In genomic region chr4:99587803-99588202, GRCh38 we compare ENCODE assay signal across 28 cellular contexts. TPM values are rescaled to one million over a fixed set of nuclear protein-coding genes. Genes with fewer than 3 reads are reported as not detected.
A peak's percentile ranks its signal among the peaks of the same experiment; 100 is the strongest.
DNase-seq lines count a peak whose midpoint lies in the region; ATAC-seq and TF ChIP-seq lines count a peak whose summit lies in the region.
"Had no signal": no experiment of that assay in that cellular context is flagged by ENCODE, and none has a peak within 500 bp of the region (broad histone marks: within the 10 kb centered on the region; RNA-seq: fewer than 3 reads in every experiment).

No MANE protein-coding gene starts in this region.

- ATAC-seq in psoas muscle = no peak
- no peak for ATAC-seq in HG02678 (IDR thresholded peaks at IDR 0.05; ENCODE audit: unreplicated experiment)
- ATAC-seq: CD8-positive, alpha-beta T cell; GM12878; Panc1; SK-N-SH treated with all-trans-retinoic acid at 6 μM for 48 hours had no signal

- H3K36me3 ChIP-seq in ascending aorta (no peaks in the 10 kb centered on the region), psoas muscle (ENCODE audit: insufficient read depth in 1 of 2, low read depth in 1 of 2) (no peaks in the 10 kb centered on the region)
- H3K36me3 ChIP-seq: MG63 had no signal

- DNase-seq in LNCaP clone FGC (ENCODE audit: low read depth) (peak; percentile 73), ascending aorta (ENCODE audit: low spot score in 2 of 2) (no peak), psoas muscle (no peak), NCI-H1417 (lab: John Stamatoyannopoulos, UW) (no peak), NCI-H345 (lab: John Stamatoyannopoulos, UW) (no peak)
- no peak for DNase-seq in stimulated activated CD4-positive, alpha-beta T cell treated with anti-CD3 and anti-CD28 coated beads, Interleukin-2, amount 100 ng/mL, for 48 hours
- DNase-seq: Caco-2; CD8-positive, alpha-beta T cell; EL; GDM1; GOT3; HCEC 1CT; Karpas-422; MG63; NCI-H1105 treated with DMSO at 0.1 percent for 48 hours; NCI-H2029; NCI-H446 treated with DMSO at 0.1 percent for 48 hours; NCI-H526; NCI-H82; NK-92 treated with Interleukin-12 subunit alpha and Interleukin-12 subunit beta, amount 100 ng/mL, for 24 hours; SHP77 treated with DMSO at 0.1 percent for 48 hours had no signal

- peaks cover 0 to 6% of the 10 kb centered on the region in 2 donors for H3K4me1 ChIP-seq in ascending aorta
- H3K4me1 ChIP-seq in psoas muscle = peaks cover 18% of the 10 kb centered on the region
- H3K4me1 ChIP-seq: Caco-2 had no signal

- intact Hi-C loops in ascending aorta (cut with DNase I) = no loop called here
- intact Hi-C loops in psoas muscle (cut with DNase I) = no loop called here

- H3K4me3 ChIP-seq in LNCaP clone FGC (ENCODE audit: low read depth, low read length) = no peak overlapping the region
- no peak overlapping the region for H3K4me3 ChIP-seq in ascending aorta
- no peak overlapping the region for H3K4me3 ChIP-seq in psoas muscle
- H3K4me3 ChIP-seq: GM12878, MG63 had no signal

- 9 to 27% (median 17%) methylated on average over 1 of the region's 1 CpG for WGBS in psoas muscle, 3 donors

- H3K27ac ChIP-seq in ascending aorta (peak overlapping the region; percentile 22 to 68), psoas muscle (peak overlapping the region; percentile 4)
- H3K27ac ChIP-seq: C4-2B had no signal

- no peak for TF ChIP-seq CTCF in LNCaP clone FGC (IDR thresholded peaks at IDR 0.05; ENCODE audit: control insufficient read depth, extremely low read depth, insufficient read depth)
- no peak for TF ChIP-seq CTCF in ascending aorta (IDR thresholded peaks at IDR 0.05)
- TF ChIP-seq CTCF in psoas muscle (IDR thresholded peaks at IDR 0.05) = no peak

- H3K9me3 ChIP-seq in ascending aorta = no peaks in the 10 kb centered on the region
- no peaks in the 10 kb centered on the region for H3K9me3 ChIP-seq in psoas muscle
- H3K9me3 ChIP-seq: Caco-2, MG63 had no signal

- H3K27me3 ChIP-seq in ascending aorta = no peaks in the 10 kb centered on the region
- H3K27me3 ChIP-seq in psoas muscle (ENCODE audit: insufficient read depth in 3 of 3, low read length in 2 of 3) = no peaks in the 10 kb centered on the region
- H3K27me3 ChIP-seq: MG63 had no signal

RNA-seq across cellular contexts. Expression of gene MTTP, which starts 13.2 kb away (rescaled TPM):
- 1.9 TPM for total RNA-seq in ascending aorta
- total RNA-seq in psoas muscle = under 1 TPM; 0.07 to 0.99 (median 0.39) TPM
- under 1 TPM; 0.04 to 0.44 (median 0.28) TPM for polyA plus RNA-seq in psoas muscle
- total RNA-seq: A673; CD8-positive, alpha-beta T cell; HT-29 had no signal

RNA-seq across cellular contexts. Expression of gene TRMT10A, which starts 24.0 kb away (rescaled TPM):
- total RNA-seq in ascending aorta (not detected), psoas muscle (1 to 10 TPM; 2.9 to 4.6 (median 4.3) TPM)
- polyA plus RNA-seq in psoas muscle = 1 to 10 TPM; 2.1 to 7.2 (median 5.9) TPM
